Comparison of ENCODE assay signal across 13 cellular contexts in the genomic region with DNA sequence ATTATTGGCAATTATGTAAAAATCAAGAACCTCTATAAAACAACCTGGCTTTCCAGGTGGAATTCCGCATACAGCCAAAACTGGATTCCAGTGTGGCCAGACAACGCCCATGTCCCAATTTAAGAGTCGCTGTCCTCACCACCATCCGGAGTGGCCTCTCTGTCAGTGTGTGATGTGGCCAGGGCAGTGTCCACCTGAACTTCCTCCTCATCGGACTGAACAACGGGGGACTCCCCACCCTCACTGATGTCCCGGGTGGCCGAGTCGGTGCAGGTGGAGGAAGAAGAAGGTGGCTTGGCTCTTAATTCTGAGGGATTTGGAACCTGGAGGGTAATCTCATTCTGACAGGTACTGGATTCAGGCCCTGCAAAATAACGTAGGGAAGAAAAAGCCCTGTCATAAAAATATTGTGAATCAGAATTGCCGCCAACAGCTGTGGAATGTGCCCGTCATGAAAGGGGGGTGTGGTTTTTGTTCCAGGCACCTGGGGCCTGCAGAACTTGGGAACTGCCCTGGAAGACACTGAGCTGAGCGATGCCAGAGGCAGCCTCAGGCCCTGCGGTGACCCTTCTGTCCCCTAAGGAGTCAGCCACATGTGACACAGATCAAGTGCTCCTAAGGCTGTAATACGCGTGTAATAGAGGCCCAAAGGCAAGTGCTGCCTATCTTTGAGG.
DNase-seq lines count a peak whose midpoint lies in the region; ATAC-seq and TF ChIP-seq lines count a peak whose summit lies in the region.
"Had no signal": no experiment of that assay in that cellular context is flagged by ENCODE, and none has a peak within 500 bp of the region (broad histone marks: within the 10 kb centered on the region; RNA-seq: fewer than 3 reads in every experiment).

No MANE protein-coding gene starts in this region.

- no peak for TF ChIP-seq CTCF in coronary artery (IDR thresholded peaks at IDR 0.05)
- TF ChIP-seq CTCF in neural cell (IDR thresholded peaks at IDR 0.05; ENCODE audit: poor library complexity, severe bottlenecking) = no peak

- peaks cover 4% of the 10 kb centered on the region for H3K9me3 ChIP-seq in BLaER1
- H3K9me3 ChIP-seq in neural cell (ENCODE audit: low read length) = no peaks in the 10 kb centered on the region
- H3K9me3 ChIP-seq: prostate gland had no signal

- H2AFZ ChIP-seq in neural cell (ENCODE audit: low read depth, low read length) = no peak overlapping the region

- TF ChIP-seq RAD21 in neural cell (conservative IDR thresholded peaks at IDR 0.05) = no peak

- DNase-seq in D341Med (ENCODE audit: low spot score) (peak; percentile 12), coronary artery (ENCODE audit: low spot score) (peak; percentile 46), nucleus accumbens (lab: John Stamatoyannopoulos, UW) (no peak)
- DNase-seq: NCI-H1092, NCI-H226 had no signal

- peaks cover 92% of the 10 kb centered on the region for H3K36me3 ChIP-seq in BLaER1
- H3K36me3 ChIP-seq in neural cell (ENCODE audit: insufficient read depth, low read length) = peaks cover 7% of the 10 kb centered on the region
- H3K36me3 ChIP-seq: prostate gland had no signal

- no peak for TF ChIP-seq EP300 in neural cell (conservative IDR thresholded peaks at IDR 0.05; ENCODE audit: poor library complexity, severe bottlenecking)

- no peak overlapping the region for H3K4me3 ChIP-seq in BLaER1
- H3K4me3 ChIP-seq in coronary artery = no peak overlapping the region
- H3K4me3 ChIP-seq in neural cell (ENCODE audit: low read length) = no peak overlapping the region
- H3K4me3 ChIP-seq: gastroesophageal sphincter, prostate gland had no signal

- H3K4me1 ChIP-seq in BLaER1 = peaks cover 19% of the 10 kb centered on the region
- H3K4me1 ChIP-seq: prostate gland had no signal

- H4K20me1 ChIP-seq in BLaER1 = peaks cover 65% of the 10 kb centered on the region
- H4K20me1 ChIP-seq in neural cell (ENCODE audit: insufficient read depth) = no peaks in the 10 kb centered on the region

- H3K79me2 ChIP-seq in neural cell (replicated peaks; ENCODE audit: insufficient read depth, low read length) = no peaks in the 10 kb centered on the region

- no peak for ATAC-seq in HG02870 (IDR thresholded peaks at IDR 0.05; ENCODE audit: unreplicated experiment)
- ATAC-seq in HG03442 (IDR thresholded peaks at IDR 0.05; ENCODE audit: unreplicated experiment) = no peak
- ATAC-seq: SK-N-SH treated with all-trans-retinoic acid at 6 μM for 48 hours had no signal

- H3K9ac ChIP-seq in BLaER1 (no peak overlapping the region), neural cell (ENCODE audit: low read length) (no peak overlapping the region)

- no peak overlapping the region; the same call in 1 of the 2 replicates for H3K4me2 ChIP-seq in BLaER1
- H3K4me2 ChIP-seq in neural cell (ENCODE audit: low read length) = no peak overlapping the region

- H3K9me2 ChIP-seq in neural cell (ENCODE audit: insufficient read depth, low read length) = no peaks in the 10 kb centered on the region

- no peaks in the 10 kb centered on the region for H3F3A ChIP-seq in neural cell (ENCODE audit: insufficient read depth, low read length, poor library complexity, severe bottlenecking)

- H3K27ac ChIP-seq in BLaER1 = 0 out of 2 replicates have a peak overlapping the region, but pooled peaks have one; percentile 3
- no peak overlapping the region for H3K27ac ChIP-seq in coronary artery
- H3K27ac ChIP-seq in neural cell (ENCODE audit: low read length) = no peak overlapping the region
- H3K27ac ChIP-seq: C4-2B, prostate gland had no signal

- H3K27me3 ChIP-seq in BLaER1 = no peaks in the 10 kb centered on the region
- no peaks in the 10 kb centered on the region for H3K27me3 ChIP-seq in neural cell (ENCODE audit: insufficient read depth, low read depth, low read length)
- H3K27me3 ChIP-seq: gastroesophageal sphincter had no signal

TF ChIP-seq in neural cell, 6 proteins besides CTCF, POLR2A, EP300 and RAD21:
- TF ChIP-seq POLR2AphosphoS5 (IDR thresholded peaks at IDR 0.05) (peak; percentile 12), SMC3 (conservative IDR thresholded peaks at IDR 0.05; ENCODE audit: poor library complexity) (no peak)

Comparison
In these comparisons a context has a peak if more than half of its experiments do, and no peak if none do; other contexts are left out.
1. DNase-seq: peak in D341Med (single experiment) and coronary artery (single experiment); none in nucleus accumbens (0 of 56).